Comparison of ENCODE assay signal across 8 cellular contexts in the genomic region with DNA sequence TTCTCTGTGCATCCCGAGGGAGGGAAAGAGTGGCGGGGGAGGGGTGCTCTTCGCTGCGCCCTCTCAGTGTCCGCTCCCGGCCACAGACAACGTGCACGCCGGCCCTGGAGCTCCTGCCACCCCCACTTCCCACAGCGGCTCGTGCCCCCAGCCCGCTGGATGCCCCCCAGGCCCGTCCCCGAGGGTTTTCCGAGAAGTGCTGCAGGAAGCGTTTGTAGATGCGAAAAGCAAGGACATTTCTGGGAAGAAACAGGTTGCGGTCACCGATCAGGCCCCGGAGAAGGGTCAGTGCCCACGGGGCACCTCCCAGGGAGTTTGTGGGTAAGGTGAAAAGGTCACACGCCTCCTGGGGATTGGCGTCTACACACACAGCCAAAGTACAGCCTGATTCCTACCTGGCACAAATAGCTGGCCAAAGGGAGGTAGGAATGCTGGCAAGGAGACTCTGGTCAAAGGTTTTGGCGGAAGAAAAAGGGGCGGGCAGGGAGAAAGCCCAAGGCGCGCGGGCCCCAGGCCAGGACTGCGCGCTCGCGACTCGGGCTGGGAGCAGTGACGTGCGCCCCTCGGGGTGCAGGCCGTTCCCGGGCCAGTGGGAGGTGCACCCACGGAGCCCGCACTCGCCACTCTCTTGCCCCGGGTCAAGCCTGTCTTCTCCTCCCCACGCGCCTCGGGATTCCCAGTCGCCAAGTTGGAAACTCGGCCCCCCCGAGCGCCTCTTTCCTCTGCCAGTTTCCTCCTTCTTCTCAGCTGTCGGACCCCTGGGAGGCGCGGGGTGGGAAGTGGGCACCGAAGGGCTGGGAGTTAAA. TPM values are rescaled to one million over a fixed set of nuclear protein-coding genes. Genes with fewer than 3 reads are reported as not detected.
DNase-seq lines count a peak whose midpoint lies in the region; ATAC-seq, FAIRE-seq and TF ChIP-seq lines count a peak whose summit lies in the region.

No MANE protein-coding gene starts in this region.

- 2% methylated on average over 41 of the region's 53 CpGs for WGBS in A549 (ENCODE audit: missing lambda C conversion rate)

- no peaks in the 10 kb centered on the region for H3K36me3 Mint-ChIP-seq in activated T-cell treated with anti-CD3 and anti-CD28 coated beads, Interleukin-2, amount 50 U/mL, for 4 hours (ENCODE audit: insufficient read depth)

- H3K4me1 ChIP-seq in A549, result peaks cover 19% of the 10 kb centered on the region
- peaks cover 12% of the 10 kb centered on the region for H3K4me1 ChIP-seq in foreskin keratinocyte
- H3K4me1 ChIP-seq in neuron (ENCODE audit: insufficient read depth, low read length), result peaks cover 36% of the 10 kb centered on the region

- H3K4me2 ChIP-seq in A549, result peak overlapping the region; percentile 95

- peak; percentile 82 for FAIRE-seq in A549 (lab: Jason Lieb, UNC)
- FAIRE-seq in H54 (lab: Jason Lieb, UNC), result peak; percentile 87

- CTCF ChIA-PET in A549 (lab: Yijun Ruan, JAX), result interaction anchor here (0.7 to 2.5 kb wide), 11 partner anchors 8 to 1303 kb away, joined by 3 to 7 read pairs (median 4); no protein-coding TSS in a partner anchor

- no peaks in the 10 kb centered on the region for H3K9me3 Mint-ChIP-seq in activated T-cell treated with anti-CD3 and anti-CD28 coated beads, Interleukin-2, amount 50 U/mL, for 4 hours

- peak; percentile 16 to 37; a peak in 4 of 5 replicates for TF ChIP-seq RAD21 in A549 (conservative IDR thresholded peaks at IDR 0.05 in 1 of 2, IDR thresholded peaks at IDR 0.05 in 1 of 2)

- H3K27ac ChIP-seq in A549, result peak overlapping the region; percentile 99
- peak overlapping the region; percentile 46 for H3K27ac ChIP-seq in foreskin keratinocyte

- H3K4me3 ChIP-seq in A549 (peak overlapping the region; percentile 85), neuron (ENCODE audit: low read length) (peak overlapping the region; percentile 63)

- TF ChIP-seq POLR2A in A549 (IDR thresholded peaks at IDR 0.05; ENCODE audit: low read length), result peak; percentile 50
- no peak for TF ChIP-seq POLR2A in H54 (IDR thresholded peaks at IDR 0.05; ENCODE audit: low read depth, low read length)

- peak overlapping the region; percentile 25 for H3K4me3 Mint-ChIP-seq in activated T-cell treated with anti-CD3 and anti-CD28 coated beads, Interleukin-2, amount 50 U/mL, for 4 hours

- H3K36me3 ChIP-seq in neuron (ENCODE audit: insufficient read depth, low read length), result no peaks in the 10 kb centered on the region

- peak; percentile 76 to 92; a peak in 3 of 5 replicates for TF ChIP-seq EP300 in A549 (IDR thresholded peaks at IDR 0.05)

- H3K4me1 Mint-ChIP-seq in activated T-cell treated with anti-CD3 and anti-CD28 coated beads, Interleukin-2, amount 50 U/mL, for 4 hours (ENCODE audit: low read depth), result peaks cover 23% of the 10 kb centered on the region

- POLR2A ChIA-PET in A549 (lab: Yijun Ruan, JAX), result interaction anchor here (1.0 to 3.6 kb wide), 11 partner anchors 8 to 1192 kb away, joined by 3 to 30 read pairs (median 4); no protein-coding TSS in a partner anchor

- peaks cover 54% of the 10 kb centered on the region for H3K27me3 Mint-ChIP-seq in activated T-cell treated with anti-CD3 and anti-CD28 coated beads, Interleukin-2, amount 50 U/mL, for 4 hours (ENCODE audit: low read depth)

- DNase-seq in A549 (ENCODE audit: low read depth in 1 of 2, low spot score in 1 of 2) (peak; percentile 78 to 95), H54 (ENCODE audit: insufficient read length, low spot score) (peak; percentile 74), foreskin keratinocyte (no peak)
- no peak for DNase-seq in activated T-cell treated with anti-CD3 and anti-CD28 coated beads, Interleukin-2, amount 50 U/mL, for 4 hours

- no peaks in the 10 kb centered on the region for H3K9me3 ChIP-seq in A549
- no peaks in the 10 kb centered on the region for H3K9me3 ChIP-seq in neuron (ENCODE audit: low read length)

- H3K27me3 ChIP-seq in foreskin keratinocyte, result no peaks in the 10 kb centered on the region
- H3K27me3 ChIP-seq in neuron (ENCODE audit: insufficient read depth, low read length), result no peaks in the 10 kb centered on the region

- peak overlapping the region; percentile 86 for H2AFZ ChIP-seq in neuron (ENCODE audit: low read depth, low read length)

- ATAC-seq in A549 (peak; percentile 57 to 65), foreskin keratinocyte (peak; percentile 13), GM21390 (IDR thresholded peaks at IDR 0.05; ENCODE audit: unreplicated experiment) (no peak), GM18868 (IDR thresholded peaks at IDR 0.05; ENCODE audit: unreplicated experiment) (no peak), HG03378 (IDR thresholded peaks at IDR 0.05; ENCODE audit: unreplicated experiment) (no peak)
- no peak for ATAC-seq in activated T-cell treated with anti-CD3 and anti-CD28 coated beads, Interleukin-2, amount 50 U/mL, for 4 hours

- TF ChIP-seq CTCF in A549 (IDR thresholded peaks at IDR 0.05), result no peak
- peak; percentile 11 for TF ChIP-seq CTCF in foreskin keratinocyte (conservative IDR thresholded peaks at IDR 0.05)

TF ChIP-seq in A549, 52 proteins besides CTCF, POLR2A, EP300 and RAD21 (continues in another document):
- no peak for TF ChIP-seq ZFP36 (IDR thresholded peaks at IDR 0.05; ENCODE audit: borderline replicate concordance, partially characterized antibody)
- TF ChIP-seq, protein P1, sequence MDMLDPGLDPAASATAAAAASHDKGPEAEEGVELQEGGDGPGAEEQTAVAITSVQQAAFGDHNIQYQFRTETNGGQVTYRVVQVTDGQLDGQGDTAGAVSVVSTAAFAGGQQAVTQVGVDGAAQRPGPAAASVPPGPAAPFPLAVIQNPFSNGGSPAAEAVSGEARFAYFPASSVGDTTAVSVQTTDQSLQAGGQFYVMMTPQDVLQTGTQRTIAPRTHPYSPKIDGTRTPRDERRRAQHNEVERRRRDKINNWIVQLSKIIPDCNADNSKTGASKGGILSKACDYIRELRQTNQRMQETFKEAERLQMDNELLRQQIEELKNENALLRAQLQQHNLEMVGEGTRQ (IDR thresholded peaks at IDR 0.05), result no peak
- no peak for TF ChIP-seq ZC3H11A (IDR thresholded peaks at IDR 0.05)
- 0 out of 2 replicates have a peak, but pooled peaks have one; percentile 61 for TF ChIP-seq HDAC2 (IDR thresholded peaks at IDR 0.05)
- TF ChIP-seq JUNB (IDR thresholded peaks at IDR 0.05), result peak; percentile 68; the same call in 1 of the 2 replicates
- TF ChIP-seq TP53 (CRISPR knock-in tag; IDR thresholded peaks at IDR 0.05), result 0 out of 2 replicates have a peak, but pooled peaks have one; percentile 47
- TF ChIP-seq SMC3 (IDR thresholded peaks at IDR 0.05), result peak; percentile 5; the same call in 1 of the 3 replicates
- TF ChIP-seq RFX5 (IDR thresholded peaks at IDR 0.05), result no peak
- 0 out of 2 replicates have a peak, but pooled peaks have one; percentile 24 for TF ChIP-seq REST (IDR thresholded peaks at IDR 0.05)
- peak; percentile 39 for TF ChIP-seq MAX (IDR thresholded peaks at IDR 0.05)
- TF ChIP-seq ELK1 (IDR thresholded peaks at IDR 0.05; ENCODE audit: low read depth, low read length), result no peak
- no peak for TF ChIP-seq FOSL2 (IDR thresholded peaks at IDR 0.05)
- peak; percentile 21; the same call in 1 of the 2 replicates for TF ChIP-seq FOSL2 (CRISPR knock-in tag; IDR thresholded peaks at IDR 0.05)
- TF ChIP-seq HOXB5 (CRISPR knock-in tag; IDR thresholded peaks at IDR 0.05), result no peak
- peak; percentile 47 to 68; a peak in 4 of 5 replicates for TF ChIP-seq JUN (IDR thresholded peaks at IDR 0.05)

RNA-seq across cellular contexts. Expression of gene NRP1, which starts 1.5 kb away (rescaled TPM):
- polyA plus RNA-seq in A549 (2011; rRNA removed) (208 and 259 TPM in 2 replicates), A549 (2017; fragmentation: RNase III; extraction: RNeasy Plus Mini Kit Qiagen cat#74134 plus additional on column Dnase treatment) (115 to 147 TPM (median 121 TPM) in 3 replicates), foreskin keratinocyte (11.6 and 12.2 TPM in 2 replicates)
- 44.4 and 49.6 TPM in 2 replicates for polyA plus RNA-seq in A549 (2012; cell fraction: cytosol; rRNA removed)
- 76.6 and 106 TPM in 2 replicates for polyA plus RNA-seq in A549 (2012; cell fraction: nucleus; rRNA removed)
- polyA minus RNA-seq in A549 (2011; rRNA and poly(A)+ RNA removed), result 264 and 271 TPM in 2 replicates
- 1 to 10 TPM; 3.5 to 4.5 (median 4.0) TPM for total RNA-seq in activated T-cell treated with anti-CD3 and anti-CD28 coated beads, Interleukin-2, amount 50 U/mL, for 4 hours
- 57.3 and 58.2 TPM in 2 replicates for total RNA-seq in foreskin keratinocyte

Comparison
In these comparisons a context has a peak if more than half of its experiments do, and no peak if none do; other contexts are left out.
1. ATAC-seq: peak in A549 (2 of 2) and foreskin keratinocyte (single experiment); none in activated T-cell treated with anti-CD3 and anti-CD28 coated beads, Interleukin-2, amount 50 U/mL, for 4 hours (0 of 2), GM21390 (single experiment), GM18868 (single experiment) and HG03378 (single experiment).
2. DNase-seq: peak in A549 (2 of 2) and H54 (single experiment); none in activated T-cell treated with anti-CD3 and anti-CD28 coated beads, Interleukin-2, amount 50 U/mL, for 4 hours (single experiment) and foreskin keratinocyte (0 of 2).
3. RNA of gene NRP1, which starts 1.5 kb away (total RNA-seq): 57.3 to 58.2 TPM in foreskin keratinocyte; 3.5 to 4.5 TPM in activated T-cell treated with anti-CD3 and anti-CD28 coated beads, Interleukin-2, amount 50 U/mL, for 4 hours; every median in the first group is over 10 times any median in the second.